2 cellular contexts compared by ENCODE assay signal in the genomic region with DNA sequence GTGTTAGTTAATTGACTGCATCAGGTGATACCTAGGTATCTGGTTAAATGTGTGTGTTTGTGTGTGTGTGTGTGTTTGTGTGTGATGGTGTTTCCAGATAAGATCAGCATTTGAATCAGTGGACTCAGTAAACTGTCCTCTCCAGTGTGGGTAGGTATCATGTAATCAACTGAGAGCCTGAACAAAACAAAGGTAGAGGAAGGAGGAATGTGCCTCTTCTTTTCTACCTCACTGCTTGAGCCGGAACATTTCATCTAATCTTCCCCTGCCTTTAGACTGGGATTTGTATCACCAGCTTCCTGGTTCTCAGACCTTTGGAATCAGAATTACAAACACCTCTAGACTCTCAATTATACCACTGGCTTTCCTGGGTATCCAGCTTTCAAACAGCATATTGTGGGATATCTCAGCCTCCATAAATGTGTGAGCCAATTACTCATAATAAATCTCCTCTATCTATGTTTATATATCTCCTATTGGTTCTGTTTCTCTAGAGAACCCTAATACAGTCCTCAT.
TF ChIP-seq lines count a peak whose summit lies in the region.

No MANE protein-coding gene starts in this region.

TF ChIP-seq in GM23338, 12 proteins besides CTCF, POLR2A, EP300 and RAD21:
- no peak for TF ChIP-seq ZNF114 (CRISPR knock-in tag; IDR thresholded peaks at IDR 0.05)
- TF ChIP-seq, protein P1, sequence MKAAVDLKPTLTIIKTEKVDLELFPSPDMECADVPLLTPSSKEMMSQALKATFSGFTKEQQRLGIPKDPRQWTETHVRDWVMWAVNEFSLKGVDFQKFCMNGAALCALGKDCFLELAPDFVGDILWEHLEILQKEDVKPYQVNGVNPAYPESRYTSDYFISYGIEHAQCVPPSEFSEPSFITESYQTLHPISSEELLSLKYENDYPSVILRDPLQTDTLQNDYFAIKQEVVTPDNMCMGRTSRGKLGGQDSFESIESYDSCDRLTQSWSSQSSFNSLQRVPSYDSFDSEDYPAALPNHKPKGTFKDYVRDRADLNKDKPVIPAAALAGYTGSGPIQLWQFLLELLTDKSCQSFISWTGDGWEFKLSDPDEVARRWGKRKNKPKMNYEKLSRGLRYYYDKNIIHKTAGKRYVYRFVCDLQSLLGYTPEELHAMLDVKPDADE (IDR thresholded peaks at IDR 0.05): no peak
- TF ChIP-seq EZH2phosphoT487 (IDR thresholded peaks at IDR 0.05; ENCODE audit: unreplicated experiment): no peak
- TF ChIP-seq STAT1 (IDR thresholded peaks at IDR 0.05; ENCODE audit: unreplicated experiment): no peak
- no peak for TF ChIP-seq POLR2AphosphoS5 (IDR thresholded peaks at IDR 0.05; ENCODE audit: low read depth)
- TF ChIP-seq NANOG (IDR thresholded peaks at IDR 0.05; ENCODE audit: borderline replicate concordance): no peak
- no peak for TF ChIP-seq CREB1 (CRISPR knock-in tag; IDR thresholded peaks at IDR 0.05; ENCODE audit: low read depth)
- no peak for TF ChIP-seq ZNF331 (CRISPR knock-in tag; IDR thresholded peaks at IDR 0.05; ENCODE audit: low read depth)

TF ChIP-seq in GM12878, 131 proteins besides CTCF, POLR2A, EP300 and RAD21:
- TF ChIP-seq SRF (IDR thresholded peaks at IDR 0.05; ENCODE audit: low read depth in 2 of 2, low read length in 2 of 2) (no peak), FOXM1 (IDR thresholded peaks at IDR 0.05; ENCODE audit: low read depth, low read length) (no peak), POU2F2 (IDR thresholded peaks at IDR 0.05; ENCODE audit: borderline replicate concordance, low read depth, low read length) (no peak), ATF7 (IDR thresholded peaks at IDR 0.05; ENCODE audit: low read depth) (no peak), JUNB (IDR thresholded peaks at IDR 0.05) (no peak), HDAC2 (IDR thresholded peaks at IDR 0.05) (no peak), EZH2 (IDR thresholded peaks at IDR 0.05; ENCODE audit: borderline replicate concordance, control insufficient read depth, low read depth, low read length) (no peak), YBX1 (IDR thresholded peaks at IDR 0.05) (no peak), MYC (IDR thresholded peaks at IDR 0.05; ENCODE audit: insufficient read depth, insufficient read length, insufficient replicate concordance, low read length, severe bottlenecking) (no peak), BMI1 (IDR thresholded peaks at IDR 0.05; ENCODE audit: borderline replicate concordance) (no peak)
- TF ChIP-seq, protein P2, sequence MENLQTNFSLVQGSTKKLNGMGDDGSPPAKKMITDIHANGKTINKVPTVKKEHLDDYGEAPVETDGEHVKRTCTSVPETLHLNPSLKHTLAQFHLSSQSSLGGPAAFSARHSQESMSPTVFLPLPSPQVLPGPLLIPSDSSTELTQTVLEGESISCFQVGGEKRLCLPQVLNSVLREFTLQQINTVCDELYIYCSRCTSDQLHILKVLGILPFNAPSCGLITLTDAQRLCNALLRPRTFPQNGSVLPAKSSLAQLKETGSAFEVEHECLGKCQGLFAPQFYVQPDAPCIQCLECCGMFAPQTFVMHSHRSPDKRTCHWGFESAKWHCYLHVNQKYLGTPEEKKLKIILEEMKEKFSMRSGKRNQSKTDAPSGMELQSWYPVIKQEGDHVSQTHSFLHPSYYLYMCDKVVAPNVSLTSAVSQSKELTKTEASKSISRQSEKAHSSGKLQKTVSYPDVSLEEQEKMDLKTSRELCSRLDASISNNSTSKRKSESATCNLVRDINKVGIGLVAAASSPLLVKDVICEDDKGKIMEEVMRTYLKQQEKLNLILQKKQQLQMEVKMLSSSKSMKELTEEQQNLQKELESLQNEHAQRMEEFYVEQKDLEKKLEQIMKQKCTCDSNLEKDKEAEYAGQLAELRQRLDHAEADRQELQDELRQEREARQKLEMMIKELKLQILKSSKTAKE (IDR thresholded peaks at IDR 0.05; ENCODE audit: low read depth, poor library complexity, severe bottlenecking): no peak
- TF ChIP-seq, protein P3, sequence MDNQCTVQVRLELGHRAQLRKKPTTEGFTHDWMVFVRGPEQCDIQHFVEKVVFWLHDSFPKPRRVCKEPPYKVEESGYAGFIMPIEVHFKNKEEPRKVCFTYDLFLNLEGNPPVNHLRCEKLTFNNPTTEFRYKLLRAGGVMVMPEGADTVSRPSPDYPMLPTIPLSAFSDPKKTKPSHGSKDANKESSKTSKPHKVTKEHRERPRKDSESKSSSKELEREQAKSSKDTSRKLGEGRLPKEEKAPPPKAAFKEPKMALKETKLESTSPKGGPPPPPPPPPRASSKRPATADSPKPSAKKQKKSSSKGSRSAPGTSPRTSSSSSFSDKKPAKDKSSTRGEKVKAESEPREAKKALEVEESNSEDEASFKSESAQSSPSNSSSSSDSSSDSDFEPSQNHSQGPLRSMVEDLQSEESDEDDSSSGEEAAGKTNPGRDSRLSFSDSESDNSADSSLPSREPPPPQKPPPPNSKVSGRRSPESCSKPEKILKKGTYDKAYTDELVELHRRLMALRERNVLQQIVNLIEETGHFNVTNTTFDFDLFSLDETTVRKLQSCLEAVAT (IDR thresholded peaks at IDR 0.05): no peak
- TF ChIP-seq, protein P4, sequence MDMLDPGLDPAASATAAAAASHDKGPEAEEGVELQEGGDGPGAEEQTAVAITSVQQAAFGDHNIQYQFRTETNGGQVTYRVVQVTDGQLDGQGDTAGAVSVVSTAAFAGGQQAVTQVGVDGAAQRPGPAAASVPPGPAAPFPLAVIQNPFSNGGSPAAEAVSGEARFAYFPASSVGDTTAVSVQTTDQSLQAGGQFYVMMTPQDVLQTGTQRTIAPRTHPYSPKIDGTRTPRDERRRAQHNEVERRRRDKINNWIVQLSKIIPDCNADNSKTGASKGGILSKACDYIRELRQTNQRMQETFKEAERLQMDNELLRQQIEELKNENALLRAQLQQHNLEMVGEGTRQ (IDR thresholded peaks at IDR 0.05; ENCODE audit: borderline replicate concordance, low read depth, low read length): no peak
- TF ChIP-seq, protein P5, sequence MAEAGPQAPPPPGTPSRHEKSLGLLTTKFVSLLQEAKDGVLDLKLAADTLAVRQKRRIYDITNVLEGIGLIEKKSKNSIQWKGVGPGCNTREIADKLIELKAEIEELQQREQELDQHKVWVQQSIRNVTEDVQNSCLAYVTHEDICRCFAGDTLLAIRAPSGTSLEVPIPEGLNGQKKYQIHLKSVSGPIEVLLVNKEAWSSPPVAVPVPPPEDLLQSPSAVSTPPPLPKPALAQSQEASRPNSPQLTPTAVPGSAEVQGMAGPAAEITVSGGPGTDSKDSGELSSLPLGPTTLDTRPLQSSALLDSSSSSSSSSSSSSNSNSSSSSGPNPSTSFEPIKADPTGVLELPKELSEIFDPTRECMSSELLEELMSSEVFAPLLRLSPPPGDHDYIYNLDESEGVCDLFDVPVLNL (IDR thresholded peaks at IDR 0.05; ENCODE audit: low read depth, low read length): no peak
- TF ChIP-seq, protein P6, sequence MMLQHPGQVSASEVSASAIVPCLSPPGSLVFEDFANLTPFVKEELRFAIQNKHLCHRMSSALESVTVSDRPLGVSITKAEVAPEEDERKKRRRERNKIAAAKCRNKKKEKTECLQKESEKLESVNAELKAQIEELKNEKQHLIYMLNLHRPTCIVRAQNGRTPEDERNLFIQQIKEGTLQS (IDR thresholded peaks at IDR 0.05; ENCODE audit: borderline replicate concordance, extremely low read depth, low read depth, low read length): no peak
- TF ChIP-seq, protein P7, sequence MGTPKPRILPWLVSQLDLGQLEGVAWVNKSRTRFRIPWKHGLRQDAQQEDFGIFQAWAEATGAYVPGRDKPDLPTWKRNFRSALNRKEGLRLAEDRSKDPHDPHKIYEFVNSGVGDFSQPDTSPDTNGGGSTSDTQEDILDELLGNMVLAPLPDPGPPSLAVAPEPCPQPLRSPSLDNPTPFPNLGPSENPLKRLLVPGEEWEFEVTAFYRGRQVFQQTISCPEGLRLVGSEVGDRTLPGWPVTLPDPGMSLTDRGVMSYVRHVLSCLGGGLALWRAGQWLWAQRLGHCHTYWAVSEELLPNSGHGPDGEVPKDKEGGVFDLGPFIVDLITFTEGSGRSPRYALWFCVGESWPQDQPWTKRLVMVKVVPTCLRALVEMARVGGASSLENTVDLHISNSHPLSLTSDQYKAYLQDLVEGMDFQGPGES (IDR thresholded peaks at IDR 0.05): no peak
- TF ChIP-seq, protein P8, sequence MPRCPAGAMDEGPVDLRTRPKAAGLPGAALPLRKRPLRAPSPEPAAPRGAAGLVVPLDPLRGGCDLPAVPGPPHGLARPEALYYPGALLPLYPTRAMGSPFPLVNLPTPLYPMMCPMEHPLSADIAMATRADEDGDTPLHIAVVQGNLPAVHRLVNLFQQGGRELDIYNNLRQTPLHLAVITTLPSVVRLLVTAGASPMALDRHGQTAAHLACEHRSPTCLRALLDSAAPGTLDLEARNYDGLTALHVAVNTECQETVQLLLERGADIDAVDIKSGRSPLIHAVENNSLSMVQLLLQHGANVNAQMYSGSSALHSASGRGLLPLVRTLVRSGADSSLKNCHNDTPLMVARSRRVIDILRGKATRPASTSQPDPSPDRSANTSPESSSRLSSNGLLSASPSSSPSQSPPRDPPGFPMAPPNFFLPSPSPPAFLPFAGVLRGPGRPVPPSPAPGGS (IDR thresholded peaks at IDR 0.05; ENCODE audit: borderline replicate concordance, insufficient read depth, low read depth, low read length, poor library complexity, severe bottlenecking): no peak
